Comparison of ENCODE assay signal across 4 cellular contexts in genomic region chr14:63304429-63304828, GRCh38. TPM values are rescaled to one million over a fixed set of nuclear protein-coding genes. Genes with fewer than 3 reads are reported as not detected.
"Had no signal": no experiment of that assay in that cellular context is flagged by ENCODE, and none has a peak within 500 bp of the region (broad histone marks: within the 10 kb centered on the region; RNA-seq: fewer than 3 reads in every experiment).

No MANE protein-coding gene starts in this region.

RNA-seq across cellular contexts. Expression of gene GPHB5, which starts 14.3 kb away (rescaled TPM):
- polyA plus RNA-seq: HepG2, IgD-negative memory B cell, IMR-90, K562 had no signal
